1 cellular context compared by ENCODE assay signal in the genomic region with DNA sequence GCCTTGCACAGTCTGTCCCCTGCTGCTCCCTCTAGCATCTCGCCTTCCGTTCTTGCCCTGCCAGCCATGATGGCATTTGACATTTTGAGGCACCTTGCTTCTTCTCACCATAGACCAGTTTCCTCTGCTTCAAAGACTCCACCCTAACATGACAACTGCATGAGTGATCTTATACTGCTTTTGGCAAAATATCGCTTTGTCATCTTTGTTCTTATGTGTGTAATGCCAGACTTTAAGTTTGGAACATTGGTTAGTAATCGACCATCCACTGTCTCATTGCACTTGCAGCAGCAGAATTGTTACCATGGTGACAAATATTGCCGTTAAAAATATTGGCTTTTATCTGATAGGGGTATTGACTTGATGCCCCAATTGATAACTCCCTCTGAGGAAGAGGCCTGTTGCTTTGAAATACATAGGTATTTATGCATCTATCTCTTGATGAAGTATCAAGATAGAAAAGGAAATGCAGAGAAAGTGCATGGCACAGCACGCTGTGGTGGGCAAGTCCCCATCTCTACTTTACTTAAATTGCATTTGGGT.
TF ChIP-seq lines count a peak whose summit lies in the region.

No MANE protein-coding gene starts in this region.

TF ChIP-seq in WTC11, 78 proteins besides CTCF, POLR2A, EP300 and RAD21 (continued from another document):
- TF ChIP-seq, protein P1, sequence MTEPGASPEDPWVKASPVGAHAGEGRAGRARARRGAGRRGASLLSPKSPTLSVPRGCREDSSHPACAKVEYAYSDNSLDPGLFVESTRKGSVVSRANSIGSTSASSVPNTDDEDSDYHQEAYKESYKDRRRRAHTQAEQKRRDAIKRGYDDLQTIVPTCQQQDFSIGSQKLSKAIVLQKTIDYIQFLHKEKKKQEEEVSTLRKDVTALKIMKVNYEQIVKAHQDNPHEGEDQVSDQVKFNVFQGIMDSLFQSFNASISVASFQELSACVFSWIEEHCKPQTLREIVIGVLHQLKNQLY (CRISPR knock-in tag; IDR thresholded peaks at IDR 0.05) = no peak
- TF ChIP-seq, protein P2, sequence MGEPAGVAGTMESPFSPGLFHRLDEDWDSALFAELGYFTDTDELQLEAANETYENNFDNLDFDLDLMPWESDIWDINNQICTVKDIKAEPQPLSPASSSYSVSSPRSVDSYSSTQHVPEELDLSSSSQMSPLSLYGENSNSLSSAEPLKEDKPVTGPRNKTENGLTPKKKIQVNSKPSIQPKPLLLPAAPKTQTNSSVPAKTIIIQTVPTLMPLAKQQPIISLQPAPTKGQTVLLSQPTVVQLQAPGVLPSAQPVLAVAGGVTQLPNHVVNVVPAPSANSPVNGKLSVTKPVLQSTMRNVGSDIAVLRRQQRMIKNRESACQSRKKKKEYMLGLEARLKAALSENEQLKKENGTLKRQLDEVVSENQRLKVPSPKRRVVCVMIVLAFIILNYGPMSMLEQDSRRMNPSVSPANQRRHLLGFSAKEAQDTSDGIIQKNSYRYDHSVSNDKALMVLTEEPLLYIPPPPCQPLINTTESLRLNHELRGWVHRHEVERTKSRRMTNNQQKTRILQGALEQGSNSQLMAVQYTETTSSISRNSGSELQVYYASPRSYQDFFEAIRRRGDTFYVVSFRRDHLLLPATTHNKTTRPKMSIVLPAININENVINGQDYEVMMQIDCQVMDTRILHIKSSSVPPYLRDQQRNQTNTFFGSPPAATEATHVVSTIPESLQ (CRISPR knock-in tag; IDR thresholded peaks at IDR 0.05) = no peak
- TF ChIP-seq, protein P3, sequence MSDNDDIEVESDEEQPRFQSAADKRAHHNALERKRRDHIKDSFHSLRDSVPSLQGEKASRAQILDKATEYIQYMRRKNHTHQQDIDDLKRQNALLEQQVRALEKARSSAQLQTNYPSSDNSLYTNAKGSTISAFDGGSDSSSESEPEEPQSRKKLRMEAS (CRISPR knock-in tag; IDR thresholded peaks at IDR 0.05) = no peak
- TF ChIP-seq SP1 (CRISPR knock-in tag; conservative IDR thresholded peaks at IDR 0.05) (no peak), ZNF219 (CRISPR knock-in tag; IDR thresholded peaks at IDR 0.05; ENCODE audit: borderline replicate concordance) (no peak), ZNF263 (CRISPR knock-in tag; IDR thresholded peaks at IDR 0.05; ENCODE audit: low read depth) (no peak), CBFB (CRISPR knock-in tag; IDR thresholded peaks at IDR 0.05; ENCODE audit: low read depth) (no peak), RELA (CRISPR knock-in tag; IDR thresholded peaks at IDR 0.05; ENCODE audit: borderline replicate concordance) (no peak)
- TF ChIP-seq, protein P4, sequence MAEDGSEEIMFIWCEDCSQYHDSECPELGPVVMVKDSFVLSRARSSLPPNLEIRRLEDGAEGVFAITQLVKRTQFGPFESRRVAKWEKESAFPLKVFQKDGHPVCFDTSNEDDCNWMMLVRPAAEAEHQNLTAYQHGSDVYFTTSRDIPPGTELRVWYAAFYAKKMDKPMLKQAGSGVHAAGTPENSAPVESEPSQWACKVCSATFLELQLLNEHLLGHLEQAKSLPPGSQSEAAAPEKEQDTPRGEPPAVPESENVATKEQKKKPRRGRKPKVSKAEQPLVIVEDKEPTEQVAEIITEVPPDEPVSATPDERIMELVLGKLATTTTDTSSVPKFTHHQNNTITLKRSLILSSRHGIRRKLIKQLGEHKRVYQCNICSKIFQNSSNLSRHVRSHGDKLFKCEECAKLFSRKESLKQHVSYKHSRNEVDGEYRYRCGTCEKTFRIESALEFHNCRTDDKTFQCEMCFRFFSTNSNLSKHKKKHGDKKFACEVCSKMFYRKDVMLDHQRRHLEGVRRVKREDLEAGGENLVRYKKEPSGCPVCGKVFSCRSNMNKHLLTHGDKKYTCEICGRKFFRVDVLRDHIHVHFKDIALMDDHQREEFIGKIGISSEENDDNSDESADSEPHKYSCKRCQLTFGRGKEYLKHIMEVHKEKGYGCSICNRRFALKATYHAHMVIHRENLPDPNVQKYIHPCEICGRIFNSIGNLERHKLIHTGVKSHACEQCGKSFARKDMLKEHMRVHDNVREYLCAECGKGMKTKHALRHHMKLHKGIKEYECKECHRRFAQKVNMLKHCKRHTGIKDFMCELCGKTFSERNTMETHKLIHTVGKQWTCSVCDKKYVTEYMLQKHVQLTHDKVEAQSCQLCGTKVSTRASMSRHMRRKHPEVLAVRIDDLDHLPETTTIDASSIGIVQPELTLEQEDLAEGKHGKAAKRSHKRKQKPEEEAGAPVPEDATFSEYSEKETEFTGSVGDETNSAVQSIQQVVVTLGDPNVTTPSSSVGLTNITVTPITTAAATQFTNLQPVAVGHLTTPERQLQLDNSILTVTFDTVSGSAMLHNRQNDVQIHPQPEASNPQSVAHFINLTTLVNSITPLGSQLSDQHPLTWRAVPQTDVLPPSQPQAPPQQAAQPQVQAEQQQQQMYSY (CRISPR knock-in tag; IDR thresholded peaks at IDR 0.05) = no peak
- TF ChIP-seq, protein P5, sequence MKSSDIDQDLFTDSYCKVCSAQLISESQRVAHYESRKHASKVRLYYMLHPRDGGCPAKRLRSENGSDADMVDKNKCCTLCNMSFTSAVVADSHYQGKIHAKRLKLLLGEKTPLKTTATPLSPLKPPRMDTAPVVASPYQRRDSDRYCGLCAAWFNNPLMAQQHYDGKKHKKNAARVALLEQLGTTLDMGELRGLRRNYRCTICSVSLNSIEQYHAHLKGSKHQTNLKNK (CRISPR knock-in tag; IDR thresholded peaks at IDR 0.05) = no peak
